ENCODE assay signal across 7 cellular contexts in genomic region chr14:103691655-103692054, GRCh38.
DNase-seq lines count a peak whose midpoint lies in the region; ATAC-seq lines count a peak whose summit lies in the region.
"Not testable (repeated sequence)": the region's sequence is repeated elsewhere in the genome, so short reads cannot be mapped to it uniquely, and the experiment has no call there.

No MANE protein-coding gene starts in this region.

- peaks cover 84% of the 10 kb centered on the region for H3K36me3 Mint-ChIP-seq in activated T-cell treated with anti-CD3 and anti-CD28 coated beads, Interleukin-2, amount 50 U/mL, for 24 hours (ENCODE audit: low read depth)

- ATAC-seq in GM18499 (IDR thresholded peaks at IDR 0.05; ENCODE audit: insufficient read depth, unreplicated experiment) (peak; percentile 47), GM19035 (IDR thresholded peaks at IDR 0.05; ENCODE audit: unreplicated experiment) (peak; percentile 41), GM21390 (IDR thresholded peaks at IDR 0.05; ENCODE audit: unreplicated experiment) (peak; percentile 65), HG02678 (IDR thresholded peaks at IDR 0.05; ENCODE audit: unreplicated experiment) (peak; percentile 79), HG03097 (IDR thresholded peaks at IDR 0.05; ENCODE audit: low FRiP score, unreplicated experiment) (peak; percentile 54), HG03469 (IDR thresholded peaks at IDR 0.05; ENCODE audit: unreplicated experiment) (peak; percentile 50)

- DNase-seq in activated T-cell treated with anti-CD3 and anti-CD28 coated beads, Interleukin-2, amount 50 U/mL, for 24 hours: not testable (repeated sequence)

- not testable (repeated sequence) for H3K27me3 Mint-ChIP-seq in activated T-cell treated with anti-CD3 and anti-CD28 coated beads, Interleukin-2, amount 50 U/mL, for 24 hours

- peak overlapping the region; percentile 37 for H3K27ac Mint-ChIP-seq in activated T-cell treated with anti-CD3 and anti-CD28 coated beads, Interleukin-2, amount 50 U/mL, for 24 hours

- not testable (repeated sequence) for H3K9me3 Mint-ChIP-seq in activated T-cell treated with anti-CD3 and anti-CD28 coated beads, Interleukin-2, amount 50 U/mL, for 24 hours

- H3K4me3 Mint-ChIP-seq in activated T-cell treated with anti-CD3 and anti-CD28 coated beads, Interleukin-2, amount 50 U/mL, for 24 hours: not testable (repeated sequence)

- H3K4me1 Mint-ChIP-seq in activated T-cell treated with anti-CD3 and anti-CD28 coated beads, Interleukin-2, amount 50 U/mL, for 24 hours (ENCODE audit: low read depth): not testable (repeated sequence)
